2 cellular contexts compared by ENCODE assay signal in the genomic region with DNA sequence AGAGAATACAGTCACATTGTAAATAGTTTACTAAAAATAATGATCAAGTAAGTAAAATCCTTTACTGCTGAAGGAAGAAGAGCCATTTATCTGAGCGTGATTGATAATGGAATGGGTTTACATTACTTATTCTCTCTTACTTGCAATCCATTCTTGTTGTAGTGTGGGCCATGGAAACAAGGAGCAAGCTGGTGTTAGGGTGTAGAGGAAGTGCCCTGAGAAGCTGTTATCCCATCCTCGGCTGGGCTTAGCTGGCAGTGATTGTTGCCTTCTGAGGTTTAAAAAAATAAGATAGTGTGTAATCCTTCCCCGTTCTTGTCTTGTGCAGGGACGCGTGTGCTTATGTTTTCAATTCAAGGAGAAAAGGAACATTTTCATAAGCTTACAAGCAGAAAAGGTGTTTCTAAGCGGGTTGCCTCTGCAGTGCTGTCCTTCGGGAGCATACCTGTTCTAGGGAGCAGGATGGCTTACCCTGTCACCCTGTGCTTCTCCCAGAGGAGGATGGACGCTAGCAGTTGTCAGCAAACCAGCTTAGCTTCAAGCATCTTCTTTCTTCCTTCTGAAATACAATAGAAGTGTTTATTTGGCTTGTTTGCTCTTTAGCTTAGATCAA.
TF ChIP-seq lines count a peak whose summit lies in the region.

No MANE protein-coding gene starts in this region.

TF ChIP-seq in GM23338, 12 proteins besides CTCF, POLR2A, EP300 and RAD21:
- TF ChIP-seq, protein P1, sequence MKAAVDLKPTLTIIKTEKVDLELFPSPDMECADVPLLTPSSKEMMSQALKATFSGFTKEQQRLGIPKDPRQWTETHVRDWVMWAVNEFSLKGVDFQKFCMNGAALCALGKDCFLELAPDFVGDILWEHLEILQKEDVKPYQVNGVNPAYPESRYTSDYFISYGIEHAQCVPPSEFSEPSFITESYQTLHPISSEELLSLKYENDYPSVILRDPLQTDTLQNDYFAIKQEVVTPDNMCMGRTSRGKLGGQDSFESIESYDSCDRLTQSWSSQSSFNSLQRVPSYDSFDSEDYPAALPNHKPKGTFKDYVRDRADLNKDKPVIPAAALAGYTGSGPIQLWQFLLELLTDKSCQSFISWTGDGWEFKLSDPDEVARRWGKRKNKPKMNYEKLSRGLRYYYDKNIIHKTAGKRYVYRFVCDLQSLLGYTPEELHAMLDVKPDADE (IDR thresholded peaks at IDR 0.05), result no peak
- TF ChIP-seq EZH2 (IDR thresholded peaks at IDR 0.05; ENCODE audit: low read depth, unreplicated experiment) (no peak), EZH2phosphoT487 (IDR thresholded peaks at IDR 0.05; ENCODE audit: unreplicated experiment) (no peak)
- TF ChIP-seq, protein P2, sequence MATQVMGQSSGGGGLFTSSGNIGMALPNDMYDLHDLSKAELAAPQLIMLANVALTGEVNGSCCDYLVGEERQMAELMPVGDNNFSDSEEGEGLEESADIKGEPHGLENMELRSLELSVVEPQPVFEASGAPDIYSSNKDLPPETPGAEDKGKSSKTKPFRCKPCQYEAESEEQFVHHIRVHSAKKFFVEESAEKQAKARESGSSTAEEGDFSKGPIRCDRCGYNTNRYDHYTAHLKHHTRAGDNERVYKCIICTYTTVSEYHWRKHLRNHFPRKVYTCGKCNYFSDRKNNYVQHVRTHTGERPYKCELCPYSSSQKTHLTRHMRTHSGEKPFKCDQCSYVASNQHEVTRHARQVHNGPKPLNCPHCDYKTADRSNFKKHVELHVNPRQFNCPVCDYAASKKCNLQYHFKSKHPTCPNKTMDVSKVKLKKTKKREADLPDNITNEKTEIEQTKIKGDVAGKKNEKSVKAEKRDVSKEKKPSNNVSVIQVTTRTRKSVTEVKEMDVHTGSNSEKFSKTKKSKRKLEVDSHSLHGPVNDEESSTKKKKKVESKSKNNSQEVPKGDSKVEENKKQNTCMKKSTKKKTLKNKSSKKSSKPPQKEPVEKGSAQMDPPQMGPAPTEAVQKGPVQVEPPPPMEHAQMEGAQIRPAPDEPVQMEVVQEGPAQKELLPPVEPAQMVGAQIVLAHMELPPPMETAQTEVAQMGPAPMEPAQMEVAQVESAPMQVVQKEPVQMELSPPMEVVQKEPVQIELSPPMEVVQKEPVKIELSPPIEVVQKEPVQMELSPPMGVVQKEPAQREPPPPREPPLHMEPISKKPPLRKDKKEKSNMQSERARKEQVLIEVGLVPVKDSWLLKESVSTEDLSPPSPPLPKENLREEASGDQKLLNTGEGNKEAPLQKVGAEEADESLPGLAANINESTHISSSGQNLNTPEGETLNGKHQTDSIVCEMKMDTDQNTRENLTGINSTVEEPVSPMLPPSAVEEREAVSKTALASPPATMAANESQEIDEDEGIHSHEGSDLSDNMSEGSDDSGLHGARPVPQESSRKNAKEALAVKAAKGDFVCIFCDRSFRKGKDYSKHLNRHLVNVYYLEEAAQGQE (IDR thresholded peaks at IDR 0.05; ENCODE audit: unreplicated experiment), result no peak
- TF ChIP-seq, protein P3, sequence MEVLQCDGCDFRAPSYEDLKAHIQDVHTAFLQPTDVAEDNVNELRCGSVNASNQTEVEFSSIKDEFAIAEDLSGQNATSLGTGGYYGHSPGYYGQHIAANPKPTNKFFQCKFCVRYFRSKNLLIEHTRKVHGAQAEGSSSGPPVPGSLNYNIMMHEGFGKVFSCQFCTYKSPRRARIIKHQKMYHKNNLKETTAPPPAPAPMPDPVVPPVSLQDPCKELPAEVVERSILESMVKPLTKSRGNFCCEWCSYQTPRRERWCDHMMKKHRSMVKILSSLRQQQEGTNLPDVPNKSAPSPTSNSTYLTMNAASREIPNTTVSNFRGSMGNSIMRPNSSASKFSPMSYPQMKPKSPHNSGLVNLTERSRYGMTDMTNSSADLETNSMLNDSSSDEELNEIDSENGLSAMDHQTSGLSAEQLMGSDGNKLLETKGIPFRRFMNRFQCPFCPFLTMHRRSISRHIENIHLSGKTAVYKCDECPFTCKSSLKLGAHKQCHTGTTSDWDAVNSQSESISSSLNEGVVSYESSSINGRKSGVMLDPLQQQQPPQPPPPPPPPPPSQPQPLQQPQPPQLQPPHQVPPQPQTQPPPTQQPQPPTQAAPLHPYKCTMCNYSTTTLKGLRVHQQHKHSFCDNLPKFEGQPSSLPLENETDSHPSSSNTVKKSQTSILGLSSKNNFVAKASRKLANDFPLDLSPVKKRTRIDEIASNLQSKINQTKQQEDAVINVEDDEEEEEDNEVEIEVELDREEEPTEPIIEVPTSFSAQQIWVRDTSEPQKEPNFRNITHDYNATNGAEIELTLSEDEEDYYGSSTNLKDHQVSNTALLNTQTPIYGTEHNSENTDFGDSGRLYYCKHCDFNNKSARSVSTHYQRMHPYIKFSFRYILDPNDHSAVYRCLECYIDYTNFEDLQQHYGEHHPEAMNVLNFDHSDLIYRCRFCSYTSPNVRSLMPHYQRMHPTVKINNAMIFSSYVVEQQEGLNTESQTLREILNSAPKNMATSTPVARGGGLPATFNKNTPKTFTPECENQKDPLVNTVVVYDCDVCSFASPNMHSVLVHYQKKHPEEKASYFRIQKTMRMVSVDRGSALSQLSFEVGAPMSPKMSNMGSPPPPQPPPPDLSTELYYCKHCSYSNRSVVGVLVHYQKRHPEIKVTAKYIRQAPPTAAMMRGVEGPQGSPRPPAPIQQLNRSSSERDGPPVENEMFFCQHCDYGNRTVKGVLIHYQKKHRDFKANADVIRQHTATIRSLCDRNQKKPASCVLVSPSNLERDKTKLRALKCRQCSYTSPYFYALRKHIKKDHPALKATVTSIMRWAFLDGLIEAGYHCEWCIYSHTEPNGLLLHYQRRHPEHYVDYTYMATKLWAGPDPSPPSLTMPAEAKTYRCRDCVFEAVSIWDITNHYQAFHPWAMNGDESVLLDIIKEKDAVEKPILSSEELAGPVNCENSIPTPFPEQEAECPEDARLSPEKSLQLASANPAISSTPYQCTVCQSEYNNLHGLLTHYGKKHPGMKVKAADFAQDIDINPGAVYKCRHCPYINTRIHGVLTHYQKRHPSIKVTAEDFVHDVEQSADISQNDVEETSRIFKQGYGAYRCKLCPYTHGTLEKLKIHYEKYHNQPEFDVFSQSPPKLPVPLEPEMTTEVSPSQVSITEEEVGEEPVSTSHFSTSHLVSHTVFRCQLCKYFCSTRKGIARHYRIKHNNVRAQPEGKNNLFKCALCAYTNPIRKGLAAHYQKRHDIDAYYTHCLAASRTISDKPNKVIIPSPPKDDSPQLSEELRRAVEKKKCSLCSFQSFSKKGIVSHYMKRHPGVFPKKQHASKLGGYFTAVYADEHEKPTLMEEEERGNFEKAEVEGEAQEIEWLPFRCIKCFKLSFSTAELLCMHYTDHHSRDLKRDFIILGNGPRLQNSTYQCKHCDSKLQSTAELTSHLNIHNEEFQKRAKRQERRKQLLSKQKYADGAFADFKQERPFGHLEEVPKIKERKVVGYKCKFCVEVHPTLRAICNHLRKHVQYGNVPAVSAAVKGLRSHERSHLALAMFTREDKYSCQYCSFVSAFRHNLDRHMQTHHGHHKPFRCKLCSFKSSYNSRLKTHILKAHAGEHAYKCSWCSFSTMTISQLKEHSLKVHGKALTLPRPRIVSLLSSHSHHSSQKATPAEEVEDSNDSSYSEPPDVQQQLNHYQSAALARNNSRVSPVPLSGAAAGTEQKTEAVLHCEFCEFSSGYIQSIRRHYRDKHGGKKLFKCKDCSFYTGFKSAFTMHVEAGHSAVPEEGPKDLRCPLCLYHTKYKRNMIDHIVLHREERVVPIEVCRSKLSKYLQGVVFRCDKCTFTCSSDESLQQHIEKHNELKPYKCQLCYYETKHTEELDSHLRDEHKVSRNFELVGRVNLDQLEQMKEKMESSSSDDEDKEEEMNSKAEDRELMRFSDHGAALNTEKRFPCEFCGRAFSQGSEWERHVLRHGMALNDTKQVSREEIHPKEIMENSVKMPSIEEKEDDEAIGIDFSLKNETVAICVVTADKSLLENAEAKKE (CRISPR knock-in tag; IDR thresholded peaks at IDR 0.05), result no peak

TF ChIP-seq in H1, 55 proteins besides CTCF, POLR2A, EP300 and RAD21:
- TF ChIP-seq CBX8 (IDR thresholded peaks at IDR 0.05; ENCODE audit: borderline replicate concordance, low read depth, low read length), result no peak
- no peak for TF ChIP-seq YY1 (IDR thresholded peaks at IDR 0.05; ENCODE audit: low read depth, low read length)
- TF ChIP-seq JUND (IDR thresholded peaks at IDR 0.05; ENCODE audit: low read length), result no peak
- TF ChIP-seq, protein P4, sequence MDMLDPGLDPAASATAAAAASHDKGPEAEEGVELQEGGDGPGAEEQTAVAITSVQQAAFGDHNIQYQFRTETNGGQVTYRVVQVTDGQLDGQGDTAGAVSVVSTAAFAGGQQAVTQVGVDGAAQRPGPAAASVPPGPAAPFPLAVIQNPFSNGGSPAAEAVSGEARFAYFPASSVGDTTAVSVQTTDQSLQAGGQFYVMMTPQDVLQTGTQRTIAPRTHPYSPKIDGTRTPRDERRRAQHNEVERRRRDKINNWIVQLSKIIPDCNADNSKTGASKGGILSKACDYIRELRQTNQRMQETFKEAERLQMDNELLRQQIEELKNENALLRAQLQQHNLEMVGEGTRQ (IDR thresholded peaks at IDR 0.05; ENCODE audit: low read length), result no peak
- no peak for TF ChIP-seq ASH2L (IDR thresholded peaks at IDR 0.05; ENCODE audit: low read length)
- no peak for TF ChIP-seq EZH2 (IDR thresholded peaks at IDR 0.05; ENCODE audit: low read depth, low read length, severe bottlenecking)
- no peak for TF ChIP-seq CEBPB (IDR thresholded peaks at IDR 0.05; ENCODE audit: low read depth, low read length)
- no peak for TF ChIP-seq RFX5 (IDR thresholded peaks at IDR 0.05; ENCODE audit: borderline replicate concordance, low read depth, low read length)
- no peak for TF ChIP-seq TAF1 (IDR thresholded peaks at IDR 0.05; ENCODE audit: low read depth, low read length)
- TF ChIP-seq HDAC6 (IDR thresholded peaks at IDR 0.05; ENCODE audit: low read depth, low read length), result no peak
- TF ChIP-seq, protein P5, sequence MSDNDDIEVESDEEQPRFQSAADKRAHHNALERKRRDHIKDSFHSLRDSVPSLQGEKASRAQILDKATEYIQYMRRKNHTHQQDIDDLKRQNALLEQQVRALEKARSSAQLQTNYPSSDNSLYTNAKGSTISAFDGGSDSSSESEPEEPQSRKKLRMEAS (IDR thresholded peaks at IDR 0.05), result no peak
- no peak for TF ChIP-seq NRF1 (IDR thresholded peaks at IDR 0.05; ENCODE audit: low read depth, low read length)
- TF ChIP-seq CHD1 (IDR thresholded peaks at IDR 0.05; ENCODE audit: low read depth, low read length), result no peak
- no peak for TF ChIP-seq NANOG (IDR thresholded peaks at IDR 0.05; ENCODE audit: insufficient read depth, low read depth, low read length, poor library complexity, severe bottlenecking)
- no peak for TF ChIP-seq KDM5A (IDR thresholded peaks at IDR 0.05; ENCODE audit: low read length)
